In genomic region chr1:93961443-93961842, GRCh38 we compare ENCODE assay signal across 22 cellular contexts.
"Had no signal": no experiment of that assay in that cellular context is flagged by ENCODE, and none has a peak within 500 bp of the region (broad histone marks: within the 10 kb centered on the region; RNA-seq: fewer than 3 reads in every experiment).

No MANE protein-coding gene starts in this region.

- H3K36me3 Mint-ChIP-seq: activated naive CD8-positive, alpha-beta T cell treated with anti-CD3 and anti-CD28 coated beads, Interleukin-2, amount 10 ng/mL, durations not matched to agents 7 days and 5 days had no signal

- H3K36me3 ChIP-seq: left ventricle myocardium inferior, spleen had no signal

- H3K4me3 Mint-ChIP-seq: activated CD4-positive, alpha-beta memory T cell treated with anti-CD3 and anti-CD28 coated beads for 36 hours; activated naive CD4-positive, alpha-beta T cell treated with anti-CD3 and anti-CD28 coated beads for 36 hours; activated naive CD8-positive, alpha-beta T cell treated with anti-CD3 and anti-CD28 coated beads, Interleukin-2, amount 10 ng/mL, durations not matched to agents 7 days and 5 days; activated T-cell treated with anti-CD3 and anti-CD28 coated beads, Interleukin-2, amount 50 U/mL, for 72 hours; immature natural killer cell; T-cell; T-helper 2 cell treated with Interferon-gamma antibody and Interleukin-4, amounts not matched to agents 5 μg/mL and 100 μg/mL, for 36 hours had no signal

- H3K4me1 Mint-ChIP-seq: activated naive CD8-positive, alpha-beta T cell treated with anti-CD3 and anti-CD28 coated beads, Interleukin-2, amount 10 ng/mL, durations not matched to agents 7 days and 5 days; T-cell had no signal

- ATAC-seq: activated T-cell treated with anti-CD3 and anti-CD28 coated beads, Interleukin-2, amount 50 U/mL, for 72 hours; T-cell had no signal

- H3K27ac ChIP-seq: foreskin keratinocyte, left ventricle myocardium inferior, testis had no signal

- H3K27me3 ChIP-seq: foreskin keratinocyte, spleen, testis had no signal

- H3K9me3 ChIP-seq: testis had no signal

- H3K27ac Mint-ChIP-seq: activated CD4-positive, alpha-beta memory T cell treated with anti-CD3 and anti-CD28 coated beads for 36 hours; activated naive CD4-positive, alpha-beta T cell treated with anti-CD3 and anti-CD28 coated beads for 36 hours; activated naive CD8-positive, alpha-beta T cell treated with anti-CD3 and anti-CD28 coated beads, Interleukin-2, amount 10 ng/mL, durations not matched to agents 7 days and 5 days; activated T-cell treated with anti-CD3 and anti-CD28 coated beads, Interleukin-2, amount 50 U/mL, for 72 hours; immature natural killer cell; T-cell; T-helper 2 cell treated with Interferon-gamma antibody and Interleukin-4, amounts not matched to agents 5 μg/mL and 100 μg/mL, for 36 hours had no signal

- H3K4me3 ChIP-seq: left ventricle myocardium inferior, mucosa of descending colon, spleen, testis had no signal

- H3K4me1 ChIP-seq: left ventricle myocardium inferior, testis had no signal

- H3K27me3 Mint-ChIP-seq: activated CD4-positive, alpha-beta memory T cell treated with anti-CD3 and anti-CD28 coated beads for 36 hours; activated naive CD8-positive, alpha-beta T cell treated with anti-CD3 and anti-CD28 coated beads, Interleukin-2, amount 10 ng/mL, durations not matched to agents 7 days and 5 days had no signal

- DNase-seq: activated CD4-positive, alpha-beta memory T cell treated with anti-CD3 and anti-CD28 coated beads for 36 hours; activated CD4-positive, alpha-beta T cell treated with anti-CD3 and anti-CD28 coated beads for 4 hours; activated effector memory CD4-positive, alpha-beta T cell treated with Interleukin-2 at 50 U/mL for 16 hours; activated naive CD4-positive, alpha-beta T cell treated with anti-CD3 and anti-CD28 coated beads for 36 hours; activated naive CD8-positive, alpha-beta T cell treated with anti-CD3 and anti-CD28 coated beads, Interleukin-2, amount 10 ng/mL, durations not matched to agents 7 days and 5 days; activated T-cell treated with anti-CD3 and anti-CD28 coated beads, Interleukin-2, amount 50 U/mL, for 72 hours; amniotic stem cell; cortex of kidney; erythroblast; immature natural killer cell; left ventricle myocardium inferior; nucleus accumbens; retina; spleen; stimulated activated CD4-positive, alpha-beta T cell treated with anti-CD3 and anti-CD28 coated beads, Interleukin-4, amount 100 ng/mL, for 1 hour; stimulated activated naive CD4-positive, alpha-beta T cell; T-cell; testis; trophoblast cell had no signal
